7 cellular contexts compared by ENCODE assay signal in genomic region chr1:51712590-51712989, GRCh38.
"Had no signal": no experiment of that assay in that cellular context is flagged by ENCODE, and none has a peak within 500 bp of the region (broad histone marks: within the 10 kb centered on the region; RNA-seq: fewer than 3 reads in every experiment).

No MANE protein-coding gene starts in this region.

- H3K4me1 ChIP-seq: HAP-1 had no signal

- H3K4me3 ChIP-seq: GM23248, HAP-1, K562 had no signal

- H3K27ac ChIP-seq: GM23248 had no signal

- H3K9ac ChIP-seq: GM23248 had no signal

- FAIRE-seq: HTR-8/SVneo, K562 had no signal

- DNase-seq: GM23248, GOT3, H7, IMR-90 had no signal

- H3K36me3 ChIP-seq: HAP-1 had no signal
